In genomic region chr5:118165619-118166018, GRCh38 we compare ENCODE assay signal across 8 cellular contexts.
"Had no signal": no experiment of that assay in that cellular context is flagged by ENCODE, and none has a peak within 500 bp of the region (broad histone marks: within the 10 kb centered on the region; RNA-seq: fewer than 3 reads in every experiment).

No MANE protein-coding gene starts in this region.

- H3K4me2 ChIP-seq: GM23338 had no signal

- H3K27ac ChIP-seq: HL-60 had no signal

- H3K4me3 ChIP-seq: GM23338 had no signal

- DNase-seq: H9, HCEC 1CT, HFFc6, KBM-7 had no signal

- H3K27me3 Mint-ChIP-seq: IgD-negative memory B cell had no signal

- H3K9me3 Mint-ChIP-seq: GM23338, H9, IgD-negative memory B cell had no signal

- H3K4me3 Mint-ChIP-seq: GM23338, H9, HFFc6, IgD-negative memory B cell had no signal

- H2AFZ ChIP-seq: GM23338 had no signal

- H3K36me3 Mint-ChIP-seq: IgD-negative memory B cell had no signal

- ATAC-seq: GM23338, HepG2 had no signal

- H3K4me1 Mint-ChIP-seq: GM23338, H9, IgD-negative memory B cell had no signal

- H3K27ac Mint-ChIP-seq: GM23338, H9, HFFc6, IgD-negative memory B cell had no signal
